1 cellular context compared by ENCODE assay signal in genomic region chr20:31695849-31696804, GRCh38.
A peak's percentile ranks its signal among the peaks of the same experiment; 100 is the strongest.
TF ChIP-seq lines count a peak whose summit lies in the region.

No MANE protein-coding gene starts in this region.

TF ChIP-seq in HepG2, 621 proteins besides CTCF, POLR2A, EP300 and RAD21 (continued from another document and continues in another):
- peak; percentile 99 for TF ChIP-seq JUNB (CRISPR knock-in tag; IDR thresholded peaks at IDR 0.05; ENCODE audit: borderline replicate concordance)
- peak; percentile 100 for TF ChIP-seq ETV5 (CRISPR knock-in tag; IDR thresholded peaks at IDR 0.05; ENCODE audit: borderline replicate concordance)
- peak; percentile 95; the same call in 1 of the 2 replicates for TF ChIP-seq KDM3A (CRISPR knock-in tag; IDR thresholded peaks at IDR 0.05; ENCODE audit: low read depth)
- TF ChIP-seq ZFYVE20 (CRISPR knock-in tag; IDR thresholded peaks at IDR 0.05; ENCODE audit: borderline replicate concordance, low read depth): no peak
- TF ChIP-seq DZIP1 (CRISPR knock-in tag; IDR thresholded peaks at IDR 0.05): peak; percentile 40; the same call in 1 of the 2 replicates
- TF ChIP-seq GPN1 (CRISPR knock-in tag; IDR thresholded peaks at IDR 0.05; ENCODE audit: borderline replicate concordance): no peak
- no peak for TF ChIP-seq SP1 (IDR thresholded peaks at IDR 0.05)
- TF ChIP-seq SP1 (CRISPR knock-in tag; IDR thresholded peaks at IDR 0.05): peak; percentile 72
- no peak for TF ChIP-seq ZBTB1 (CRISPR knock-in tag; IDR thresholded peaks at IDR 0.05; ENCODE audit: borderline replicate concordance)
- TF ChIP-seq E2F1 (CRISPR knock-in tag; IDR thresholded peaks at IDR 0.05): no peak
- TF ChIP-seq ZNF142 (CRISPR knock-in tag; IDR thresholded peaks at IDR 0.05): peak; percentile 70; the same call in 1 of the 2 replicates
- peak; percentile 72 for TF ChIP-seq GTF2F1 (IDR thresholded peaks at IDR 0.05; ENCODE audit: low read length)
- no peak for TF ChIP-seq THYN1 (CRISPR knock-in tag; IDR thresholded peaks at IDR 0.05; ENCODE audit: borderline replicate concordance, low read depth)
- TF ChIP-seq XBP1 (CRISPR knock-in tag; IDR thresholded peaks at IDR 0.05): no peak; the same call in 1 of the 2 replicates
- TF ChIP-seq MAF1 (CRISPR knock-in tag; IDR thresholded peaks at IDR 0.05; ENCODE audit: borderline replicate concordance): no peak
- peak; percentile 92 for TF ChIP-seq ZBTB33 (CRISPR knock-in tag; IDR thresholded peaks at IDR 0.05)
- TF ChIP-seq ZNF543 (CRISPR knock-in tag; IDR thresholded peaks at IDR 0.05): no peak
- TF ChIP-seq ZNF138 (CRISPR knock-in tag; IDR thresholded peaks at IDR 0.05; ENCODE audit: low read depth): peak; percentile 65
- TF ChIP-seq ZNF704 (CRISPR knock-in tag; IDR thresholded peaks at IDR 0.05; ENCODE audit: borderline replicate concordance): no peak; the same call in 1 of the 2 replicates
- peak; percentile 98 for TF ChIP-seq AHDC1 (CRISPR knock-in tag; IDR thresholded peaks at IDR 0.05; ENCODE audit: borderline replicate concordance)
- peak; percentile 96 for TF ChIP-seq ZBTB4 (CRISPR knock-in tag; IDR thresholded peaks at IDR 0.05; ENCODE audit: borderline replicate concordance)
- no peak; the same call in 1 of the 2 replicates for TF ChIP-seq ZNF776 (CRISPR knock-in tag; IDR thresholded peaks at IDR 0.05)
- TF ChIP-seq PRPF4 (IDR thresholded peaks at IDR 0.05; ENCODE audit: low read depth, low read length, poor library complexity, severe bottlenecking): peak; percentile 57
- TF ChIP-seq ZNF234 (CRISPR knock-in tag; conservative IDR thresholded peaks at IDR 0.05): no peak
